In the genomic region with DNA sequence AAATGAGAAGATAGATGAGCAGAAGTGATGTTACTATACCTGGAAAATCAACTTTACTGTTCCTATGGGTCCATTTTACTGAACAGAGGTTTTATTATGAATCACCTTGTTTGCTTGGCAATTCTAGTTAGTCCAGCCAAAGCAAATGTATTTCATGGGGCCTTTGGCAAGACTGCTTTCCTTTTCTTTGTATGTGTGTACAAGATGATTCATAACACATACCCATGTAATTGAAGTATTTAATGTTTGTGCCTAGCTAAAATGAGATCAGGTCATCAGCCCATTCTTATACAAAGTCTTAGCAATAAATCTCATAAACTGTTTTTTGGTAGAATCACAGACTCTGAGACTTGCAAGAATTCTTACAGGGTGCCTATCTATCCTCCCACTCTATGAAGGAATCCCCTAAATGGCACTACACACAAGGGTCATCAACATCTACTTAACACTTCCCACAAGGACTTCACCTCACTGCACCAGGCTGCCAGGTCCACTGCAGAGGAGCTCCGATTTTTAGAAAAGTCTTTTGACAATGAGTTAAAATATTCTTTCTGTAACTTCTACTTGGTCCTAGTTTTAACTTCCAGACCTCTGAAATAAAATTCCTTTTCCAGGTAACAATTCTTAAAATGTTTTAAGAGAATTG, we compare ENCODE assay signal across 12 cellular contexts. TPM values are rescaled to one million over a fixed set of nuclear protein-coding genes. Genes with fewer than 3 reads are reported as not detected.
A peak's percentile ranks its signal among the peaks of the same experiment; 100 is the strongest.
DNase-seq lines count a peak whose midpoint lies in the region; ATAC-seq, FAIRE-seq and TF ChIP-seq lines count a peak whose summit lies in the region.
"Had no signal": no experiment of that assay in that cellular context is flagged by ENCODE, and none has a peak within 500 bp of the region (broad histone marks: within the 10 kb centered on the region; RNA-seq: fewer than 3 reads in every experiment).

No MANE protein-coding gene starts in this region.

- no peak overlapping the region for H3K4me3 ChIP-seq in A549
- H3K4me3 ChIP-seq in astrocyte of the cerebellum (ENCODE audit: low read depth, low read length), result no peak overlapping the region
- H3K4me3 ChIP-seq: thyroid gland had no signal

- CTCF ChIA-PET in A549 (lab: Yijun Ruan, JAX), result no interaction called here

- WGBS in A549 (ENCODE audit: missing lambda C conversion rate), result 65% methylated on average over 1 of the region's 1 CpG

- H3K4me2 ChIP-seq in A549, result peak overlapping the region; percentile 33; the same call in 2 of the 3 replicates

- POLR2A ChIA-PET in A549 (lab: Yijun Ruan, JAX), result no interaction called here

- no peak for TF ChIP-seq POLR2A in A549 (IDR thresholded peaks at IDR 0.05; ENCODE audit: low read length)

- no peak for TF ChIP-seq CTCF in A549 (IDR thresholded peaks at IDR 0.05)
- no peak for TF ChIP-seq CTCF in astrocyte of the cerebellum (IDR thresholded peaks at IDR 0.05; ENCODE audit: low read depth, low read length, missing control alignments)

- no peak for TF ChIP-seq EP300 in A549 (IDR thresholded peaks at IDR 0.05)

- in situ Hi-C loops in astrocyte of the cerebellum (cut with HindIII; ENCODE audit: low sequenced_read_pairs), result no loop called here

- no peak for FAIRE-seq in A549 (lab: Jason Lieb, UNC)
- peak; percentile 55 for FAIRE-seq in islet of Langerhans (lab: Jason Lieb, UNC)

- peak; percentile 56 to 59; a peak in 4 of 6 replicates for ATAC-seq in A549
- no peak for ATAC-seq in HG02588 (IDR thresholded peaks at IDR 0.05; ENCODE audit: unreplicated experiment)
- ATAC-seq in GM21360 (IDR thresholded peaks at IDR 0.05; ENCODE audit: unreplicated experiment), result no peak

- no peak overlapping the region for H3K27ac ChIP-seq in A549
- H3K27ac ChIP-seq: thyroid gland had no signal

- no peaks in the 10 kb centered on the region for H3K9me3 ChIP-seq in A549
- H3K9me3 ChIP-seq: BE2C, thyroid gland had no signal

- DNase-seq in A549 (ENCODE audit: low read depth in 1 of 2, low spot score in 1 of 2) (peak in 1 of 2 experiments; percentile 33), HT-29 (ENCODE audit: low spot score) (peak; percentile 48), astrocyte of the cerebellum (ENCODE audit: low read depth) (peak; percentile 71), NCI-H2227 (lab: John Stamatoyannopoulos, UW; ENCODE audit: unreplicated experiment) (no peak), cortex of kidney (lab: John Stamatoyannopoulos, UW) (no peak)
- DNase-seq: activated naive CD4-positive, alpha-beta T cell treated with Interleukin-2 at 50 U/mL for 16 hours; BE2C; NCI-H1417 treated with DMSO at 0.1 percent for 48 hours; thyroid gland had no signal

- no peak for TF ChIP-seq RAD21 in A549 (conservative IDR thresholded peaks at IDR 0.05 in 1 of 2, IDR thresholded peaks at IDR 0.05 in 1 of 2)

- peaks cover 20% of the 10 kb centered on the region for H3K4me1 ChIP-seq in A549
- H3K4me1 ChIP-seq: BE2C, thyroid gland had no signal

TF ChIP-seq in A549, 52 proteins besides CTCF, POLR2A, EP300 and RAD21:
- TF ChIP-seq JUNB (IDR thresholded peaks at IDR 0.05), result 0 out of 2 replicates have a peak, but pooled peaks have one; percentile 31
- no peak for TF ChIP-seq FOSL2 (IDR thresholded peaks at IDR 0.05)
- peak; percentile 20; the same call in 1 of the 2 replicates for TF ChIP-seq FOSL2 (CRISPR knock-in tag; IDR thresholded peaks at IDR 0.05)
- TF ChIP-seq HOXB5 (CRISPR knock-in tag; IDR thresholded peaks at IDR 0.05), result no peak
- TF ChIP-seq HOXB13 (CRISPR knock-in tag; IDR thresholded peaks at IDR 0.05; ENCODE audit: low read depth), result no peak
- TF ChIP-seq PHF8 (IDR thresholded peaks at IDR 0.05; ENCODE audit: borderline replicate concordance, low read depth), result no peak

RNA-seq across cellular contexts. Expression of gene LPAR3, which starts 58.5 kb away (rescaled TPM):
- polyA plus RNA-seq in A549 (2011; rRNA removed) (0.01 and 0.05 TPM in 2 replicates), A549 (2017; fragmentation: RNase III; extraction: RNeasy Plus Mini Kit Qiagen cat#74134 plus additional on column Dnase treatment) (0.08 to 0.12 TPM (median 0.11 TPM) in 3 replicates)
- 0.04 and 0.05 TPM in 2 replicates for polyA plus RNA-seq in A549 (2012; cell fraction: cytosol; rRNA removed)
- 0.04 TPM in 1 of 2 replicates, not detected in the other for polyA plus RNA-seq in A549 (2012; cell fraction: nucleus; rRNA removed)
- 0.12 and 0.63 TPM in 2 replicates for polyA minus RNA-seq in A549 (2011; rRNA and poly(A)+ RNA removed)
- total RNA-seq in HT-29 (2014; rRNA removed; shearing (Covaris generic)), result not detected in 2 replicates

Comparison
In these comparisons a context has a peak if more than half of its experiments do, and no peak if none do; other contexts are left out.
1. ATAC-seq: peak in A549 (2 of 2); none in HG02588 (single experiment) and GM21360 (single experiment).
2. DNase-seq: peak in HT-29 (single experiment) and astrocyte of the cerebellum (single experiment); none in NCI-H2227 (single experiment) and cortex of kidney (single experiment).